Comparison of ENCODE assay signal across 10 cellular contexts in the genomic region with DNA sequence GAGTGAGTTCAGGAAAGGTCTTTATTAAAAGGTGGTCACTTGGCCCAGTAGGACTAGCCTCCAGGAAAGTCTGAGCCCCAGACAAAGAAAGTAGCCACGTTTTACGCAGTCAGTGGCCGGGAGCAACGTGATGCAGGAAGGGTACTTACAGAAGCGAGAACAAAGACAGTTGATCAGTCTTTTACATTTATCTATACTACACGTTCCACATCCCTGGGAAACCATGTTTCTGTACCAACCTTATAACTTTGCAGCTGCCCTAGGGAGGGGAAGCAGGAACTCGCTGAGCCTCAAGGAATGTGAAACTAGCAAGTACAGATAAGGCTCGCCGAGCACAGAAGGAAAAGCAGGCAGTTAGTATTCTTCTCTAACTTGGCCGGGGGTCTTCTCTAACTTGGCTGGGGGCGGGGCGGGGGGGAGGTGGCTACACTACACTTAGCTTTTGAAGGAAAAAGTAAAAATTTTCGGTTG. TPM values are rescaled to one million over a fixed set of nuclear protein-coding genes. Genes with fewer than 3 reads are reported as not detected.
DNase-seq lines count a peak whose midpoint lies in the region; ATAC-seq, FAIRE-seq and TF ChIP-seq lines count a peak whose summit lies in the region.
"Had no signal": no experiment of that assay in that cellular context is flagged by ENCODE, and none has a peak within 500 bp of the region (broad histone marks: within the 10 kb centered on the region; RNA-seq: fewer than 3 reads in every experiment).

No MANE protein-coding gene starts in this region.

- intact Hi-C loops in Calu3 (cut with micrococcal nuclease; ENCODE audit: unreplicated experiment), result no loop called here
- intact Hi-C loops in GM12878 (cut with micrococcal nuclease; ENCODE audit: unreplicated experiment), result loop anchor here (5.0 to 10.0 kb wide), 4 partner anchors 33 to 284 kb away; a partner anchor contains a TSS
- intact Hi-C loops in naive thymus-derived CD4-positive, alpha-beta T cell (cut with micrococcal nuclease), result loop anchor here (2.0 to 10.0 kb wide), 5 partner anchors 87 to 806 kb away; a partner anchor contains a TSS
- intact Hi-C loops in tibial artery (cut with DNase I; ENCODE audit: low total_unique reads), result no loop called here

- no peak for TF ChIP-seq EP300 in GM12878 (IDR thresholded peaks at IDR 0.05; ENCODE audit: borderline replicate concordance in 1 of 2, control insufficient read depth in 1 of 2, low read depth in 2 of 2, low read length in 2 of 2)

- POLR2A ChIA-PET in GM12878 (lab: Charles Lee), result interaction anchor here (1.2 to 2.7 kb wide), 2 partner anchors 25 to 32 kb away, joined by 7 to 21 read pairs; a partner anchor contains a TSS
- POLR2A ChIA-PET in naive thymus-derived CD4-positive, alpha-beta T cell (lab: Charles Lee), result no interaction called here

- H4K20me1 ChIP-seq in Loucy (ENCODE audit: insufficient read depth, low read length, poor library complexity, severe bottlenecking) (peaks cover 7% of the 10 kb centered on the region), GM12878 (ENCODE audit: control insufficient read depth, insufficient read depth) (no peaks in the 10 kb centered on the region)

- peak overlapping the region; percentile 82 for H3K27ac Mint-ChIP-seq in Calu3 (ENCODE audit: unreplicated experiment)
- H3K27ac Mint-ChIP-seq in naive thymus-derived CD4-positive, alpha-beta T cell, result peak overlapping the region in 3 of 9 donors; percentile 51 to 72 (median 63)

- no peaks in the 10 kb centered on the region for H3K9me3 Mint-ChIP-seq in Calu3 (ENCODE audit: low read depth, unreplicated experiment)
- peaks cover 0 to 5% (median 0%) of the 10 kb centered on the region in 11 donors for H3K9me3 Mint-ChIP-seq in naive thymus-derived CD4-positive, alpha-beta T cell

- peak; percentile 1 for DNase-seq in Calu3
- DNase-seq in GM12878 (ENCODE audit: low read depth, low spot score), result no peak
- no peak for DNase-seq in naive thymus-derived CD4-positive, alpha-beta T cell
- DNase-seq in germinal center (ENCODE audit: low spot score), result no peak
- no peak for DNase-seq in tibial artery
- DNase-seq: activated CD8-positive, alpha-beta memory T cell treated with anti-CD3 and anti-CD28 coated beads, Interleukin-2, amount 50 U/mL, for 4 hours; NCI-H187 treated with DMSO at 0.1 percent for 48 hours had no signal

- SMC1A ChIA-PET in GM12878 (lab: Charles Lee; ENCODE audit: uncharacterized antibody, unreplicated experiment), result interaction anchor here (1.3 to 3.5 kb wide), 11 partner anchors 10 to 103 kb away, joined by 3 to 24 read pairs (median 4); a partner anchor contains a TSS

- H3K4me3 Mint-ChIP-seq in Calu3 (ENCODE audit: low read depth, unreplicated experiment), result peak overlapping the region; percentile 84
- H3K4me3 Mint-ChIP-seq in naive thymus-derived CD4-positive, alpha-beta T cell, result peak overlapping the region; percentile 52 to 84 (median 76)

- no peak overlapping the region for H3K4me3 ChIP-seq in Loucy (ENCODE audit: low read length, poor library complexity, severe bottlenecking)
- 0 out of 2 replicates have a peak overlapping the region, but pooled peaks have one; percentile 43 for H3K4me3 ChIP-seq in GM12878
- H3K4me3 ChIP-seq in naive thymus-derived CD4-positive, alpha-beta T cell (ENCODE audit: low read length), result no peak overlapping the region
- H3K4me3 ChIP-seq in tibial artery, result peak overlapping the region in 1 of 2 donors; percentile 47

- no peaks in the 10 kb centered on the region for H3K27me3 Mint-ChIP-seq in Calu3 (ENCODE audit: unreplicated experiment)
- H3K27me3 Mint-ChIP-seq in naive thymus-derived CD4-positive, alpha-beta T cell, result peaks cover 0 to 12% (median 6%) of the 10 kb centered on the region in 5 donors

- BruUV-seq in Calu3 (replicated peaks; lab: Mats Ljungman, UMichigan) (no TSS peak), GM12878 (replicated peaks; lab: Mats Ljungman, UMichigan) (no TSS peak)

- RAD21 ChIA-PET in GM12878 (lab: Charles Lee; ENCODE audit: unreplicated experiment), result interaction anchor here (0.8 to 3.2 kb wide), 8 partner anchors 8 to 187 kb away, joined by 3 to 17 read pairs (median 5); a partner anchor contains a TSS

- no peaks in the 10 kb centered on the region for H3F3A ChIP-seq in Loucy (ENCODE audit: low read depth)

- no peak for TF ChIP-seq RAD21 in GM12878 (IDR thresholded peaks at IDR 0.05; ENCODE audit: insufficient read depth, low read depth, low read length)

- peaks cover 14% of the 10 kb centered on the region for H3K79me2 ChIP-seq in Loucy (ENCODE audit: insufficient read depth, low read length)
- H3K79me2 ChIP-seq in GM12878 (ENCODE audit: control insufficient read depth, insufficient read depth, low read length), result peaks cover 14% of the 10 kb centered on the region

- TF ChIP-seq POLR2A in GM12878 (IDR thresholded peaks at IDR 0.05; ENCODE audit: low read depth, low read length), result no peak

- CTCF ChIA-PET in Calu3 (lab: Charles Lee), result interaction anchor here (1.5 to 1.7 kb wide), 2 partner anchors 22 to 26 kb away, joined by 4 to 6 read pairs; a partner anchor contains a TSS
- CTCF ChIA-PET in GM12878 (lab: Yijun Ruan, JAX), result interaction anchor here (0.6 to 4.2 kb wide), 15 partner anchors 10 to 816 kb away, joined by 3 to 56 read pairs (median 8); a partner anchor contains a TSS
- CTCF ChIA-PET in naive thymus-derived CD4-positive, alpha-beta T cell (lab: Charles Lee), result interaction anchor here (0.7 to 2.5 kb wide), 5 partner anchors 10 to 192 kb away, joined by 3 to 15 read pairs (median 4); no protein-coding TSS in a partner anchor

- H3K27ac ChIP-seq in GM12878 (ENCODE audit: control insufficient read depth, insufficient read depth) (no peak overlapping the region), tibial artery (no peak overlapping the region)
- no peak overlapping the region for H3K27ac ChIP-seq in naive thymus-derived CD4-positive, alpha-beta T cell (ENCODE audit: low read depth, low read length)

- H3K4me1 Mint-ChIP-seq in Calu3 (ENCODE audit: low read depth, unreplicated experiment), result peaks cover 20% of the 10 kb centered on the region
- H3K4me1 Mint-ChIP-seq in naive thymus-derived CD4-positive, alpha-beta T cell, result peaks cover 13 to 33% (median 25%) of the 10 kb centered on the region in 7 donors

- no peak for TF ChIP-seq CTCF in Calu3 (IDR thresholded peaks at IDR 0.05; ENCODE audit: unreplicated experiment)
- no peak for TF ChIP-seq CTCF in Loucy (conservative IDR thresholded peaks at IDR 0.05; ENCODE audit: low read length)
- TF ChIP-seq CTCF in GM12878 (IDR thresholded peaks at IDR 0.05 in 2 of 3, conservative IDR thresholded peaks at IDR 0.05 in 1 of 3; ENCODE audit: control insufficient read depth in 2 of 3, extremely low read depth in 1 of 3, insufficient read depth in 1 of 3, low read depth in 3 of 3, low read length in 3 of 3), result no peak
- no peak for TF ChIP-seq CTCF in tibial artery (IDR thresholded peaks at IDR 0.05)

- no peak overlapping the region for H3K9ac ChIP-seq in Loucy (ENCODE audit: low read depth, low read length, poor library complexity, severe bottlenecking)
- no peak overlapping the region for H3K9ac ChIP-seq in GM12878 (ENCODE audit: control insufficient read depth, insufficient read depth, low read length)

- in situ Hi-C loops in GM12878 (cut with MboI), result no loop called here

- H3K4me1 ChIP-seq in Loucy (ENCODE audit: insufficient read depth, low read length, poor library complexity, severe bottlenecking) (peaks cover 6% of the 10 kb centered on the region), GM12878 (ENCODE audit: control insufficient read depth, insufficient read depth, low read length) (peaks cover 9% of the 10 kb centered on the region; the same call in 1 of the 2 replicates), tibial artery (peaks cover 0 to 13% (median 9%) of the 10 kb centered on the region in 4 donors)
- peaks cover 11 to 12% of the 10 kb centered on the region in 2 donors for H3K4me1 ChIP-seq in naive thymus-derived CD4-positive, alpha-beta T cell (ENCODE audit: control insufficient read depth in 2 of 2, insufficient read depth in 2 of 2, low read length in 2 of 2)

- H2AFZ ChIP-seq in Loucy (ENCODE audit: low read length) (peak overlapping the region; percentile 92), GM12878 (ENCODE audit: control insufficient read depth, low read depth, low read length) (no peak overlapping the region)

- H3K9me2 ChIP-seq in Loucy (replicated peaks; ENCODE audit: low read depth, low read length), result no peaks in the 10 kb centered on the region

- H3K9me3 ChIP-seq in Loucy (ENCODE audit: insufficient read depth, low read depth, low read length) (no peaks in the 10 kb centered on the region), GM12878 (replicated peaks; ENCODE audit: control insufficient read depth, insufficient read depth, low read length) (no peaks in the 10 kb centered on the region), tibial artery (no peaks in the 10 kb centered on the region)
- H3K9me3 ChIP-seq in naive thymus-derived CD4-positive, alpha-beta T cell (ENCODE audit: control insufficient read depth in 2 of 3, low read length in 3 of 3), result no peaks in the 10 kb centered on the region

- H3K4me2 ChIP-seq in Loucy (ENCODE audit: low read depth, low read length, poor library complexity, severe bottlenecking), result peak overlapping the region; percentile 66
- no peak overlapping the region for H3K4me2 ChIP-seq in GM12878 (ENCODE audit: control insufficient read depth, insufficient read depth)

- H3K36me3 Mint-ChIP-seq in Calu3 (ENCODE audit: insufficient read depth, unreplicated experiment), result peaks cover 23% of the 10 kb centered on the region
- H3K36me3 Mint-ChIP-seq in naive thymus-derived CD4-positive, alpha-beta T cell, result peaks cover 0 to 1% (median 0%) of the 10 kb centered on the region in 5 donors

- WGBS in GM12878 (ENCODE audit: insufficient coverage, insufficient replicate concordance, low lambda C conversion rate, missing lambda C conversion rate), result 76% methylated on average over 13 of the region's 13 CpGs

- no peaks in the 10 kb centered on the region for H3K27me3 ChIP-seq in Loucy (ENCODE audit: insufficient read depth, low read length, poor library complexity, severe bottlenecking)
- H3K27me3 ChIP-seq in GM12878 (replicated peaks in 1 of 2; ENCODE audit: control insufficient read depth in 2 of 2, insufficient read depth in 2 of 2, low read length in 1 of 2), result no peaks in the 10 kb centered on the region
- H3K27me3 ChIP-seq in naive thymus-derived CD4-positive, alpha-beta T cell (ENCODE audit: control insufficient read depth in 2 of 2, insufficient read depth in 2 of 2, low read length in 2 of 2), result no peaks in the 10 kb centered on the region
- no peaks in the 10 kb centered on the region for H3K27me3 ChIP-seq in tibial artery

- ATAC-seq in GM12878 (no peak), HG02642 (IDR thresholded peaks at IDR 0.05; ENCODE audit: poor library complexity, unreplicated experiment) (no peak), HG02981 (IDR thresholded peaks at IDR 0.05; ENCODE audit: unreplicated experiment) (no peak)
- ATAC-seq in naive thymus-derived CD4-positive, alpha-beta T cell, result no peak

- H3K36me3 ChIP-seq in Loucy (ENCODE audit: insufficient read depth, low read length), result no peaks in the 10 kb centered on the region
- H3K36me3 ChIP-seq in GM12878 (ENCODE audit: control insufficient read depth in 2 of 2, insufficient read depth in 2 of 2, low read length in 1 of 2), result no peaks in the 10 kb centered on the region
- H3K36me3 ChIP-seq in naive thymus-derived CD4-positive, alpha-beta T cell (ENCODE audit: control insufficient read depth in 2 of 3, insufficient read depth in 3 of 3, low read length in 3 of 3), result no peaks in the 10 kb centered on the region
- no peaks in the 10 kb centered on the region for H3K36me3 ChIP-seq in tibial artery

- FAIRE-seq in GM12878 (lab: Jason Lieb, UNC), result no peak

RNA-seq across cellular contexts. Expression of a gene that starts 3.4 kb away (rescaled TPM):
- total RNA-seq in Calu3 (2022) (11.0 and 19.0 TPM in 2 replicates), GM12878 (2014; rRNA removed) (31.3 and 41.5 TPM in 2 replicates), GM12878 (2014; rRNA removed; fragmentation: Illumina TruSeq; extraction: Trizol) (55.5 and 58.1 TPM in 2 replicates), GM12878 (2021) (25.7 and 29.3 TPM in 2 replicates)
- total RNA-seq in GM12878 (2013; cell fraction: nucleolus; rRNA removed), result 58.7 and 140 TPM in 2 replicates
- 3.3 TPM for polyA plus RNA-seq in GM12878 (2011; ENCODE audit: low read depth)
- polyA plus RNA-seq in GM12878 (2011; rRNA removed) (44.1 and 73.9 TPM in 2 replicates), GM12878 (2014; fragmentation: Illumina TruSeq; extraction: Trizol) (42.7 and 44.0 TPM in 2 replicates), GM12878 (2014; fragmentation: Nextera tagmentation; extraction: Ambion mirVana) (10 to 100 TPM; 10.9 to 15.8 TPM), GM12878 (2014; rRNA removed) (11.2 and 12.1 TPM in 2 replicates), GM12878 (2016; fragmentation: Nextera tagmentation; extraction: Ambion mirVana) (10 to 100 TPM; 26.3 to 30.5 TPM)
- 12.2 and 13.2 TPM in 2 replicates for polyA plus RNA-seq in GM12878 (2011; cell fraction: cytosol; rRNA removed)
- 29.8 and 35.3 TPM in 2 replicates for polyA plus RNA-seq in GM12878 (2011; cell fraction: nucleus; rRNA removed)
- 7.5 and 7.8 TPM in 2 replicates for polyA plus RNA-seq in GM12878 (2012)
- polyA minus RNA-seq in GM12878 (2011; rRNA and poly(A)+ RNA removed), result 43.3 and 73.0 TPM in 2 replicates
- 21.1 and 26.9 TPM in 2 replicates for polyA minus RNA-seq in GM12878 (2011; cell fraction: cytosol; rRNA and poly(A)+ RNA removed)
- polyA minus RNA-seq in GM12878 (2011; cell fraction: nucleus; rRNA and poly(A)+ RNA removed), result 29.4 and 43.6 TPM in 2 replicates
- total RNA-seq in naive thymus-derived CD4-positive, alpha-beta T cell, result 10 to 100 TPM in 1 of 5 experiments, 1 to 10 TPM in 2, under 1 TPM in 2; 0.16 to 41.5 (median 1.7) TPM
- under 1 TPM; 0.08 to 0.99 TPM for polyA plus RNA-seq in naive thymus-derived CD4-positive, alpha-beta T cell

RNA-seq across cellular contexts. Expression of a gene that starts 21.6 kb away (rescaled TPM):
- 8.5 and 9.2 TPM in 2 replicates for total RNA-seq in Calu3 (2022)
- 11.6 and 15.9 TPM in 2 replicates for total RNA-seq in GM12878 (2013; cell fraction: nucleolus; rRNA removed)
- total RNA-seq in GM12878 (2014; rRNA removed), result 25.5 and 26.0 TPM in 2 replicates
- total RNA-seq in GM12878 (2014; rRNA removed; fragmentation: Illumina TruSeq; extraction: Trizol), result 13.1 and 14.4 TPM in 2 replicates
- 22.7 and 26.1 TPM in 2 replicates for total RNA-seq in GM12878 (2021)
- polyA plus RNA-seq in GM12878 (2011; ENCODE audit: low read depth), result 6.1 TPM
- polyA plus RNA-seq in GM12878 (2011; rRNA removed), result 7.4 and 16.2 TPM in 2 replicates
- polyA plus RNA-seq in GM12878 (2011; cell fraction: cytosol; rRNA removed), result 14.9 and 20.1 TPM in 2 replicates
- 9.4 and 13.7 TPM in 2 replicates for polyA plus RNA-seq in GM12878 (2011; cell fraction: nucleus; rRNA removed)
- polyA plus RNA-seq in GM12878 (2012), result 10.8 and 11.7 TPM in 2 replicates
- polyA plus RNA-seq in GM12878 (2014; fragmentation: Illumina TruSeq; extraction: Trizol), result 8.5 and 12.7 TPM in 2 replicates
- polyA plus RNA-seq in GM12878 (2014; fragmentation: Nextera tagmentation; extraction: Ambion mirVana), result 1 to 10 TPM; 4.0 to 8.7 TPM
- 20.9 and 26.5 TPM in 2 replicates for polyA plus RNA-seq in GM12878 (2014; rRNA removed)
- 10 to 100 TPM; 29.5 to 33.3 TPM for polyA plus RNA-seq in GM12878 (2016; fragmentation: Nextera tagmentation; extraction: Ambion mirVana)
- polyA minus RNA-seq in GM12878 (2011; rRNA and poly(A)+ RNA removed), result 21.3 and 25.2 TPM in 2 replicates
- polyA minus RNA-seq in GM12878 (2011; cell fraction: cytosol; rRNA and poly(A)+ RNA removed), result 7.4 and 7.5 TPM in 2 replicates
- 5.7 and 17.0 TPM in 2 replicates for polyA minus RNA-seq in GM12878 (2011; cell fraction: nucleus; rRNA and poly(A)+ RNA removed)
- 10 to 100 TPM; 10.6 to 19.0 (median 15.5) TPM for total RNA-seq in naive thymus-derived CD4-positive, alpha-beta T cell
- polyA plus RNA-seq in naive thymus-derived CD4-positive, alpha-beta T cell, result 10 to 100 TPM; 19.3 to 25.9 TPM

RNA-seq across cellular contexts. Expression of a gene that starts 25.8 kb away (rescaled TPM):
- total RNA-seq in Calu3 (2022) (11.4 and 13.6 TPM in 2 replicates), GM12878 (2014; rRNA removed) (30.2 and 47.0 TPM in 2 replicates), GM12878 (2014; rRNA removed; fragmentation: Illumina TruSeq; extraction: Trizol) (34.0 and 34.3 TPM in 2 replicates), GM12878 (2021) (36.0 and 38.6 TPM in 2 replicates)
- 50.4 and 56.8 TPM in 2 replicates for total RNA-seq in GM12878 (2013; cell fraction: nucleolus; rRNA removed)
- polyA plus RNA-seq in GM12878 (2011; ENCODE audit: low read depth), result 33.6 TPM
- polyA plus RNA-seq in GM12878 (2011; rRNA removed) (66.2 and 72.9 TPM in 2 replicates), GM12878 (2014; fragmentation: Illumina TruSeq; extraction: Trizol) (34.3 and 48.3 TPM in 2 replicates), GM12878 (2014; fragmentation: Nextera tagmentation; extraction: Ambion mirVana) (10 to 100 TPM; 67.0 to 74.3 TPM), GM12878 (2014; rRNA removed) (31.0 and 33.2 TPM in 2 replicates), GM12878 (2016; fragmentation: Nextera tagmentation; extraction: Ambion mirVana) (10 to 100 TPM; 57.1 to 61.0 TPM)
- 72.1 and 86.0 TPM in 2 replicates for polyA plus RNA-seq in GM12878 (2011; cell fraction: cytosol; rRNA removed)
- polyA plus RNA-seq in GM12878 (2011; cell fraction: nucleus; rRNA removed), result 25.4 and 45.2 TPM in 2 replicates
- polyA plus RNA-seq in GM12878 (2012), result 41.2 and 41.4 TPM in 2 replicates
- polyA minus RNA-seq in GM12878 (2011; rRNA and poly(A)+ RNA removed), result 52.4 and 74.0 TPM in 2 replicates
- polyA minus RNA-seq in GM12878 (2011; cell fraction: cytosol; rRNA and poly(A)+ RNA removed), result 4.5 and 9.5 TPM in 2 replicates
- polyA minus RNA-seq in GM12878 (2011; cell fraction: nucleus; rRNA and poly(A)+ RNA removed), result 13.8 and 24.0 TPM in 2 replicates
- total RNA-seq in naive thymus-derived CD4-positive, alpha-beta T cell, result 10 to 100 TPM; 22.4 to 37.3 (median 33.3) TPM
- polyA plus RNA-seq in naive thymus-derived CD4-positive, alpha-beta T cell, result 10 to 100 TPM; 37.5 to 44.8 TPM

Comparison
In these comparisons a context has a peak if more than half of its experiments do, and no peak if none do; other contexts are left out.
1. intact Hi-C loops: an anchor here in GM12878 (5.0 to 10.0 kb wide) and naive thymus-derived CD4-positive, alpha-beta T cell (2.0 to 10.0 kb wide); none called in Calu3 and tibial artery.